Comparison of ENCODE assay signal across 16 cellular contexts in the genomic region with DNA sequence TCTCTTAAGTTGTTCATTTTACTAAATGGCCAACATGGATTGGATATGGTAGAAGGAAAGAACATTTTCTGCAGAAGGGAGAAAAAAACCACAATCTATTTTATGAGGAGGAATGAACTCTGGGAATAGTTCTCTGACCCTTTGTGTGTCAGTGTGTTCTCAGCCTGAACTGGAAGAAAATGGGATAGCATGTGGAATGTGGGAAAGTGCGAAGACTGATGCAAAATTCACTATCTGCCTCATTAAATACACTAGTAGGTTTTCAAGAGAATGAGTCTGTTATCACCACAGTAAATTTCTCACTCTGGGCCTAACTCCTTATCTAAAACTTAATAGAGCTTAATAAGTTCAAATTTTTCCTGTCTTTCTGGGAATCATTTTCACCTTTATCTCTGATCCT. TPM values are rescaled to one million over a fixed set of nuclear protein-coding genes. Genes with fewer than 3 reads are reported as not detected.
DNase-seq lines count a peak whose midpoint lies in the region; ATAC-seq and TF ChIP-seq lines count a peak whose summit lies in the region.
"Had no signal": no experiment of that assay in that cellular context is flagged by ENCODE, and none has a peak within 500 bp of the region (broad histone marks: within the 10 kb centered on the region; RNA-seq: fewer than 3 reads in every experiment).

No MANE protein-coding gene starts in this region.

- in situ Hi-C loops in GM23248 (cut with MboI), result no loop called here

- peak overlapping the region; percentile 76; the same call in 1 of the 2 replicates for H2AFZ ChIP-seq in GM23248

- H3K27ac ChIP-seq in GM23248, result peak overlapping the region; percentile 73
- peak overlapping the region; percentile 14 to 79 for H3K27ac ChIP-seq in left lung
- peak overlapping the region in 7 of 8 donors; percentile 11 to 86 (median 72) for H3K27ac ChIP-seq in spleen
- no peak overlapping the region for H3K27ac ChIP-seq in naive thymus-derived CD4-positive, alpha-beta T cell (ENCODE audit: low read depth, low read length)

- no peak for TF ChIP-seq POLR2A in spleen (IDR thresholded peaks at IDR 0.05)

- WGBS in GM23248 (ENCODE audit: low coverage in 1 of 2, low lambda C conversion rate in 2 of 2, missing lambda C conversion rate in 2 of 2), 2 experiments, result 95 to 97% methylated on average over 1 of the region's 1 CpG
- 42 to 100% (median 78%) methylated on average over 1 of the region's 1 CpG for WGBS in spleen, 5 donors

- H3K4me1 ChIP-seq in GM23248 (ENCODE audit: insufficient read depth) (peaks cover 56% of the 10 kb centered on the region), adipocyte (ENCODE audit: control insufficient read depth, insufficient read depth, low read length) (peaks cover 44% of the 10 kb centered on the region), left lung (peaks cover 12 to 59% of the 10 kb centered on the region in 2 donors), spleen (peaks cover 8 to 93% (median 64%) of the 10 kb centered on the region in 6 donors)
- H3K4me1 ChIP-seq in naive thymus-derived CD4-positive, alpha-beta T cell (ENCODE audit: control insufficient read depth in 2 of 2, insufficient read depth in 2 of 2, low read length in 2 of 2), result no peaks in the 10 kb centered on the region

- CTCF ChIA-PET in naive thymus-derived CD4-positive, alpha-beta T cell (lab: Charles Lee), result interaction anchor here (0.5 kb wide), 1 partner anchor 39 kb away, joined by 4 read pairs; no protein-coding TSS in a partner anchor

- TF ChIP-seq CTCF in left lung (IDR thresholded peaks at IDR 0.05) (no peak), spleen (IDR thresholded peaks at IDR 0.05 in 8 of 11, conservative IDR thresholded peaks at IDR 0.05 in 3 of 11) (no peak)

- ATAC-seq in left lung (no peak), left colon (no peak)
- no peak for ATAC-seq in naive thymus-derived CD4-positive, alpha-beta T cell
- ATAC-seq: activated CD8-positive, alpha-beta T cell treated with anti-CD3 and anti-CD28 coated beads, Interleukin-2, amount 10 ng/mL, durations not matched to agents 7 days and 5 days had no signal

- no peak overlapping the region for H3K27ac Mint-ChIP-seq in naive thymus-derived CD4-positive, alpha-beta T cell
- H3K27ac Mint-ChIP-seq in activated T-helper 2 cell treated with anti-CD3 and anti-CD28 coated beads, Interferon-gamma antibody, Interleukin-2, Interleukin-4, amounts not matched to agents 10 μg/mL and 5 μg/mL and 100 μg/mL, durations not matched to agents 14 hours and 24 hours and 36 hours, result no peak overlapping the region
- H3K27ac Mint-ChIP-seq: activated CD8-positive, alpha-beta T cell treated with anti-CD3 and anti-CD28 coated beads, Interleukin-2, amount 10 ng/mL, durations not matched to agents 7 days and 5 days; activated naive CD8-positive, alpha-beta T cell treated with anti-CD3 and anti-CD28 coated beads, Interleukin-2, amount 50 U/mL, for 24 hours; stimulated activated naive CD8-positive, alpha-beta T cell treated with anti-CD3 and anti-CD28 coated beads, Interleukin-15, amount 100 ng/mL, for 72 hours had no signal

- no peak overlapping the region for H3K4me3 Mint-ChIP-seq in naive thymus-derived CD4-positive, alpha-beta T cell
- no peak overlapping the region for H3K4me3 Mint-ChIP-seq in activated T-helper 2 cell treated with anti-CD3 and anti-CD28 coated beads, Interferon-gamma antibody, Interleukin-2, Interleukin-4, amounts not matched to agents 10 μg/mL and 5 μg/mL and 100 μg/mL, durations not matched to agents 14 hours and 24 hours and 36 hours (ENCODE audit: low read depth)
- H3K4me3 Mint-ChIP-seq: activated CD8-positive, alpha-beta T cell treated with anti-CD3 and anti-CD28 coated beads, Interleukin-2, amount 10 ng/mL, durations not matched to agents 7 days and 5 days; activated naive CD8-positive, alpha-beta T cell treated with anti-CD3 and anti-CD28 coated beads, Interleukin-2, amount 50 U/mL, for 24 hours; stimulated activated naive CD8-positive, alpha-beta T cell treated with anti-CD3 and anti-CD28 coated beads, Interleukin-15, amount 100 ng/mL, for 72 hours had no signal

- H3K4me1 Mint-ChIP-seq in naive thymus-derived CD4-positive, alpha-beta T cell, result peaks cover 0 to 18% (median 6%) of the 10 kb centered on the region in 7 donors
- peaks cover 13% of the 10 kb centered on the region for H3K4me1 Mint-ChIP-seq in activated T-helper 2 cell treated with anti-CD3 and anti-CD28 coated beads, Interferon-gamma antibody, Interleukin-2, Interleukin-4, amounts not matched to agents 10 μg/mL and 5 μg/mL and 100 μg/mL, durations not matched to agents 14 hours and 24 hours and 36 hours (ENCODE audit: low read depth)

- H3K4me2 ChIP-seq in GM23248 (ENCODE audit: unreplicated experiment), result peak overlapping the region; percentile 43

- peaks cover 62% of the 10 kb centered on the region for H3F3A ChIP-seq in GM23248 (ENCODE audit: insufficient read depth)

- DNase-seq in GM23248, result no peak
- no peak for DNase-seq in adipocyte (ENCODE audit: low read depth)
- no peak for DNase-seq in left lung
- DNase-seq in spleen, result no peak
- DNase-seq in activated effector memory CD4-positive, alpha-beta T cell treated with Interleukin-2 at 50 U/mL for 16 hours, result no peak
- no peak for DNase-seq in naive thymus-derived CD4-positive, alpha-beta T cell
- DNase-seq in activated T-helper 2 cell treated with anti-CD3 and anti-CD28 coated beads, Interferon-gamma antibody, Interleukin-2, Interleukin-4, amounts not matched to agents 10 μg/mL and 5 μg/mL and 100 μg/mL, durations not matched to agents 14 hours and 24 hours and 36 hours (ENCODE audit: low spot score), result no peak
- no peak for DNase-seq in left colon
- DNase-seq: activated CD4-positive, CD25-positive, alpha-beta regulatory T cell; activated CD8-positive, alpha-beta T cell treated with anti-CD3 and anti-CD28 coated beads, Interleukin-2, amount 10 ng/mL, durations not matched to agents 7 days and 5 days; activated naive CD8-positive, alpha-beta T cell treated with anti-CD3 and anti-CD28 coated beads, Interleukin-2, amount 50 U/mL, for 24 hours; effector CD4-positive, alpha-beta T cell; NCI-H1436 treated with DMSO at 0.1 percent for 48 hours; NCI-H2171; stimulated activated naive CD8-positive, alpha-beta T cell treated with anti-CD3 and anti-CD28 coated beads, Interleukin-15, amount 100 ng/mL, for 72 hours; T-helper 9 cell had no signal

- no peaks in the 10 kb centered on the region for H3K9me3 Mint-ChIP-seq in naive thymus-derived CD4-positive, alpha-beta T cell
- no peaks in the 10 kb centered on the region for H3K9me3 Mint-ChIP-seq in activated T-helper 2 cell treated with anti-CD3 and anti-CD28 coated beads, Interferon-gamma antibody, Interleukin-2, Interleukin-4, amounts not matched to agents 10 μg/mL and 5 μg/mL and 100 μg/mL, durations not matched to agents 14 hours and 24 hours and 36 hours
- H3K9me3 Mint-ChIP-seq: activated naive CD8-positive, alpha-beta T cell treated with anti-CD3 and anti-CD28 coated beads, Interleukin-2, amount 50 U/mL, for 24 hours; stimulated activated naive CD8-positive, alpha-beta T cell treated with anti-CD3 and anti-CD28 coated beads, Interleukin-15, amount 100 ng/mL, for 72 hours had no signal

- no peaks in the 10 kb centered on the region for H3K27me3 ChIP-seq in GM23248 (replicated peaks; ENCODE audit: insufficient read depth)
- no peaks in the 10 kb centered on the region for H3K27me3 ChIP-seq in adipocyte (replicated peaks; ENCODE audit: control insufficient read depth, insufficient read depth, low read length)
- H3K27me3 ChIP-seq in left lung, result no peaks in the 10 kb centered on the region
- no peaks in the 10 kb centered on the region for H3K27me3 ChIP-seq in spleen (replicated peaks in 1 of 7)
- H3K27me3 ChIP-seq in naive thymus-derived CD4-positive, alpha-beta T cell (ENCODE audit: control insufficient read depth in 2 of 2, insufficient read depth in 2 of 2, low read length in 2 of 2), result no peaks in the 10 kb centered on the region

- H3K4me3 ChIP-seq in GM23248, result no peak overlapping the region
- H3K4me3 ChIP-seq in adipocyte (ENCODE audit: low read length), result no peak overlapping the region
- no peak overlapping the region for H3K4me3 ChIP-seq in left lung
- peak overlapping the region in 1 of 8 donors; percentile 21 for H3K4me3 ChIP-seq in spleen
- H3K4me3 ChIP-seq in naive thymus-derived CD4-positive, alpha-beta T cell (ENCODE audit: low read length), result no peak overlapping the region

- intact Hi-C loops in left lung (cut with DNase I) (no loop called here), spleen (cut with DNase I; ENCODE audit: low total_unique reads) (no loop called here), left colon (cut with DNase I, micrococcal nuclease) (no loop called here)
- intact Hi-C loops in naive thymus-derived CD4-positive, alpha-beta T cell (cut with micrococcal nuclease), result no loop called here
- intact Hi-C loops in activated T-helper 2 cell treated with anti-CD3 and anti-CD28 coated beads, Interferon-gamma antibody, Interleukin-2, Interleukin-4, amounts not matched to agents 10 μg/mL and 5 μg/mL and 100 μg/mL, durations not matched to agents 14 hours and 24 hours and 36 hours (cut with micrococcal nuclease), result no loop called here

- H3K9me3 ChIP-seq in GM23248 (ENCODE audit: low read depth) (no peaks in the 10 kb centered on the region), adipocyte (ENCODE audit: control insufficient read depth, low read length) (no peaks in the 10 kb centered on the region), left lung (no peaks in the 10 kb centered on the region), spleen (no peaks in the 10 kb centered on the region)
- H3K9me3 ChIP-seq in naive thymus-derived CD4-positive, alpha-beta T cell (ENCODE audit: control insufficient read depth in 2 of 3, low read length in 3 of 3), result no peaks in the 10 kb centered on the region

- H4K20me1 ChIP-seq in GM23248 (ENCODE audit: insufficient read depth), result no peaks in the 10 kb centered on the region

- H3K9me2 ChIP-seq in GM23248 (ENCODE audit: insufficient read depth), result no peaks in the 10 kb centered on the region

- H3K36me3 Mint-ChIP-seq in naive thymus-derived CD4-positive, alpha-beta T cell, result peaks cover 0 to 3% (median under 1%) of the 10 kb centered on the region in 5 donors
- peaks cover 5% of the 10 kb centered on the region for H3K36me3 Mint-ChIP-seq in activated T-helper 2 cell treated with anti-CD3 and anti-CD28 coated beads, Interferon-gamma antibody, Interleukin-2, Interleukin-4, amounts not matched to agents 10 μg/mL and 5 μg/mL and 100 μg/mL, durations not matched to agents 14 hours and 24 hours and 36 hours (ENCODE audit: low read depth)

- H3K27me3 Mint-ChIP-seq in naive thymus-derived CD4-positive, alpha-beta T cell, result peaks cover 0 to 10% (median 0%) of the 10 kb centered on the region in 5 donors
- H3K27me3 Mint-ChIP-seq in activated T-helper 2 cell treated with anti-CD3 and anti-CD28 coated beads, Interferon-gamma antibody, Interleukin-2, Interleukin-4, amounts not matched to agents 10 μg/mL and 5 μg/mL and 100 μg/mL, durations not matched to agents 14 hours and 24 hours and 36 hours (ENCODE audit: low read depth), result peaks cover 2% of the 10 kb centered on the region
- H3K27me3 Mint-ChIP-seq: activated naive CD8-positive, alpha-beta T cell treated with anti-CD3 and anti-CD28 coated beads, Interleukin-2, amount 50 U/mL, for 24 hours; stimulated activated naive CD8-positive, alpha-beta T cell treated with anti-CD3 and anti-CD28 coated beads, Interleukin-15, amount 100 ng/mL, for 72 hours had no signal

- peak overlapping the region; percentile 33 for H3K9ac ChIP-seq in GM23248
- H3K9ac ChIP-seq in adipocyte (ENCODE audit: low read length), result peak overlapping the region; percentile 23

- H3K36me3 ChIP-seq in GM23248 (ENCODE audit: low read depth), result peaks cover under 1% of the 10 kb centered on the region; the same call in 1 of the 2 replicates
- peaks cover 3% of the 10 kb centered on the region for H3K36me3 ChIP-seq in adipocyte (ENCODE audit: control insufficient read depth, insufficient read depth, low read length, severe bottlenecking)
- no peaks in the 10 kb centered on the region for H3K36me3 ChIP-seq in left lung
- peaks cover 0 to 9% (median 0%) of the 10 kb centered on the region in 6 donors for H3K36me3 ChIP-seq in spleen
- no peaks in the 10 kb centered on the region for H3K36me3 ChIP-seq in naive thymus-derived CD4-positive, alpha-beta T cell (ENCODE audit: control insufficient read depth in 2 of 3, insufficient read depth in 3 of 3, low read length in 3 of 3)

- POLR2A ChIA-PET in naive thymus-derived CD4-positive, alpha-beta T cell (lab: Charles Lee), result no interaction called here

- peaks cover 24% of the 10 kb centered on the region; the same call in 1 of the 2 replicates for H3K79me2 ChIP-seq in GM23248 (ENCODE audit: insufficient read depth)

RNA-seq across cellular contexts. Expression of a gene that starts 22.7 kb away (rescaled TPM):
- 18.4 and 18.6 TPM in 2 replicates for total RNA-seq in GM23248 (2014; rRNA removed; shearing (Covaris generic))
- polyA plus RNA-seq in GM23248 (2016; fragmentation: Nextera tagmentation; extraction: Ambion mirVana) (8.1 and 8.9 TPM in 2 replicates), spleen (10 to 100 TPM in 1 of 3 donors, 1 to 10 TPM in 2; 8.3 to 17.0 (median 9.0) TPM)
- total RNA-seq in left lung (100 to 1,000 TPM in 1 of 2 donors, 10 to 100 TPM in 1; 87.5 to 127 TPM), spleen (100 to 1,000 TPM; 197 to 505 (median 301) TPM), left colon (10 to 100 TPM; 25.2 to 47.0 TPM)
- 1 to 10 TPM in 4 of 5 experiments, under 1 TPM in 1; 0.92 to 8.7 (median 2.4) TPM for total RNA-seq in naive thymus-derived CD4-positive, alpha-beta T cell
- polyA plus RNA-seq in naive thymus-derived CD4-positive, alpha-beta T cell, result 1 to 10 TPM; 1.6 to 1.8 TPM
- total RNA-seq in activated T-helper 2 cell treated with anti-CD3 and anti-CD28 coated beads, Interferon-gamma antibody, Interleukin-2, Interleukin-4, amounts not matched to agents 10 μg/mL and 5 μg/mL and 100 μg/mL, durations not matched to agents 14 hours and 24 hours and 36 hours, result 0.59 and 0.76 TPM in 2 replicates

RNA-seq across cellular contexts. Expression of a gene that starts 22.7 kb away (rescaled TPM):
- 20.4 and 24.4 TPM in 2 replicates for total RNA-seq in GM23248 (2014; rRNA removed; shearing (Covaris generic))
- polyA plus RNA-seq in GM23248 (2016; fragmentation: Nextera tagmentation; extraction: Ambion mirVana) (25.0 and 25.2 TPM in 2 replicates), spleen (10 to 100 TPM; 10.4 to 24.2 (median 17.7) TPM)
- total RNA-seq in left lung (10 to 100 TPM; 40.9 to 47.6 TPM), spleen (100 to 1,000 TPM in 3 of 7 donors, 10 to 100 TPM in 4; 41.0 to 169 (median 92.9) TPM), left colon (10 to 100 TPM; 16.4 to 21.2 TPM)
- total RNA-seq in naive thymus-derived CD4-positive, alpha-beta T cell, result 10 to 100 TPM in 2 of 5 experiments, 1 to 10 TPM in 3; 7.7 to 16.8 (median 9.7) TPM
- polyA plus RNA-seq in naive thymus-derived CD4-positive, alpha-beta T cell, result 1 to 10 TPM; 4.6 to 6.1 TPM
- total RNA-seq in activated T-helper 2 cell treated with anti-CD3 and anti-CD28 coated beads, Interferon-gamma antibody, Interleukin-2, Interleukin-4, amounts not matched to agents 10 μg/mL and 5 μg/mL and 100 μg/mL, durations not matched to agents 14 hours and 24 hours and 36 hours, result 14.4 and 17.1 TPM in 2 replicates
